8 cellular contexts compared by ENCODE assay signal in genomic region chr5:40833712-40834229, GRCh38. TPM values are rescaled to one million over a fixed set of nuclear protein-coding genes. Genes with fewer than 3 reads are reported as not detected.
A peak's percentile ranks its signal among the peaks of the same experiment; 100 is the strongest.
DNase-seq lines count a peak whose midpoint lies in the region; ATAC-seq and TF ChIP-seq lines count a peak whose summit lies in the region.

No MANE protein-coding gene starts in this region.

- H3K27ac ChIP-seq in SK-N-MC (peak overlapping the region; percentile 98), sigmoid colon (peak overlapping the region; percentile 88 to 97 (median 95))

- no peak for DNase-seq in GM12865 (ENCODE audit: low read depth)
- no peak for DNase-seq in SK-N-MC (ENCODE audit: low read depth, low spot score)
- no peak for DNase-seq in fibroblast of pulmonary artery (ENCODE audit: low read depth)
- no peak for DNase-seq in sigmoid colon
- DNase-seq in RPMI8226: no peak

- ATAC-seq in HG02852 (IDR thresholded peaks at IDR 0.05; ENCODE audit: unreplicated experiment) (no peak), HG02623 (IDR thresholded peaks at IDR 0.05; ENCODE audit: unreplicated experiment) (no peak), HG02798 (IDR thresholded peaks at IDR 0.05; ENCODE audit: poor library complexity, unreplicated experiment) (no peak)

- TF ChIP-seq POLR2A in sigmoid colon (IDR thresholded peaks at IDR 0.05): no peak

- intact Hi-C loops in sigmoid colon (cut with DNase I): loop anchor here (2.0 to 10.0 kb wide), 2 partner anchors 79 to 1091 kb away; partner anchors contain the start of genes FBXO4 and TTC33

- no peak for TF ChIP-seq CTCF in GM12865 (IDR thresholded peaks at IDR 0.05; ENCODE audit: insufficient read depth, low read depth, low read length, missing control alignments)
- TF ChIP-seq CTCF in fibroblast of pulmonary artery (IDR thresholded peaks at IDR 0.05; ENCODE audit: low read length, missing control alignments): no peak
- TF ChIP-seq CTCF in sigmoid colon (IDR thresholded peaks at IDR 0.05): no peak

- no peaks in the 10 kb centered on the region for H3K27me3 ChIP-seq in sigmoid colon

- TF ChIP-seq EP300 in sigmoid colon (IDR thresholded peaks at IDR 0.05): no peak

- WGBS in sigmoid colon, 2 donors: 10 to 44% methylated on average over 13 of the region's 13 CpGs

- H3K36me3 ChIP-seq in SK-N-MC (ENCODE audit: insufficient read depth, low read length): peaks cover 60% of the 10 kb centered on the region
- H3K36me3 ChIP-seq in sigmoid colon: peaks cover 0 to 52% (median 38%) of the 10 kb centered on the region in 4 donors

- no peaks in the 10 kb centered on the region for H3K9me3 ChIP-seq in SK-N-MC (ENCODE audit: low read depth, low read length)
- H3K9me3 ChIP-seq in sigmoid colon: no peaks in the 10 kb centered on the region

- peaks cover 0 to 34% (median 16%) of the 10 kb centered on the region in 4 donors for H3K4me1 ChIP-seq in sigmoid colon

- peak overlapping the region; percentile 100 for H3K9ac ChIP-seq in SK-N-MC (ENCODE audit: insufficient read length)

- H3K4me3 ChIP-seq in GM12865 (ENCODE audit: low read depth, low read length) (peak overlapping the region; percentile 68), SK-N-MC (peak overlapping the region; percentile 96), fibroblast of pulmonary artery (replicated peaks; ENCODE audit: low read depth, low read length) (peak overlapping the region; percentile 94), sigmoid colon (peak overlapping the region in 3 of 4 donors; percentile 53 to 75 (median 63))

RNA-seq across cellular contexts. Expression of gene RPL37, which starts 1.3 kb away (rescaled TPM):
- 100 to 1,000 TPM; 120 to 170 (median 149) TPM for total RNA-seq in sigmoid colon
- 1,000 to 10,000 TPM; 1,182 to 2,184 (median 1,251) TPM for polyA plus RNA-seq in sigmoid colon

RNA-seq across cellular contexts. Expression of gene CARD6, which starts 7.4 kb away (rescaled TPM):
- total RNA-seq in sigmoid colon: 10 to 100 TPM in 2 of 4 donors, 1 to 10 TPM in 2; 4.1 to 12.2 (median 9.4) TPM
- 1 to 10 TPM; 1.4 to 4.8 (median 2.8) TPM for polyA plus RNA-seq in sigmoid colon

RNA-seq across cellular contexts. Expression of gene PRKAA1, which starts 35.6 kb away (rescaled TPM):
- 10 to 100 TPM; 63.4 to 98.4 (median 86.7) TPM for total RNA-seq in sigmoid colon
- polyA plus RNA-seq in sigmoid colon: 10 to 100 TPM; 27.0 to 34.4 (median 29.3) TPM
